In the genomic region with DNA sequence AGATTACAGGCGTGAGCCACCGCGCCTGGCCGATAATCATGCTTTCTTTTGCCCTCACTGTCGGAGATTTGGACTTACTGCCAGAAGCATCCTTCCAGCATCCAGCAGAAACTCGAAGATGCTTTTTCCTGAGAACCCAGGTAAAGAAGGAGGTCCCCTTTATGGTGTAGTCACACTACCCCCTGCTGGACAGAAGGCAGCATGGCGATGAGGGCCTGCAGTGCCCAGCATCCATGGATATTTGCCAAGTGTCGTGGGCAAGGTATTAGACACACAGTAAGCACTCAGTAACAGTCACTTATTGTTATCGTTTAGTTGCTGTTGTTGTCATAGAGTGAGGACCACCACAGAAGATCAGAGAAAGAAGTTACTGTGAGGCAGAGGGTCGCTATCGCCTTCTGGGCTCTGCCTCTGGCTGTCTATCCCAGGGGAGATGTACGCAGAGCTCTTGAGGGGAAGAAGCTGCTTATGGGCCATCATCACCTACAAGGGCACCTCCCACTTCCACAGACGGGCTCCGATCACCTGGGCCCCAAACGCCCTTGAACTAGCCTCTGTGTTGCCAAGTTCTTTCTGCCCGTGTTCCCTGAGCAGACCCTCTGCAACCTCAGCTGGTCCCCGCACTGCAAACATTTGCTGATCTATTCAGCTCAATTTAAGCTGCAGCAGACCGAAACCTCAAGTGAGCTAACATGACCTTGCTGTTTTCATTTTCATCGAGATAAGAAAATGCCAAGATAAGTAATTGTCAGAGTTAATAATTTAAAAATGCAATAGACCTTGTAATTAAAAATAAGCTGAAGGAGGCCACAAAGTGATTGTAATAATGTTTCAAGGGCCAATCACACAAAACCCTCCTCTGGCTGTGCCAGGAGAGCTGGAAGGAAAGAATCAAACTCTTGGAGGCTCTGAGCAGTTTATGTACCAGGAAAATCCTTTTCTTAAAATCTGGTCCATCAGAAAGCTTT, we compare ENCODE assay signal across 8 cellular contexts. TPM values are rescaled to one million over a fixed set of nuclear protein-coding genes. Genes with fewer than 3 reads are reported as not detected.
DNase-seq lines count a peak whose midpoint lies in the region; TF ChIP-seq lines count a peak whose summit lies in the region.

No MANE protein-coding gene starts in this region.

- no peak overlapping the region for H3K27ac Mint-ChIP-seq in HFFc6

- peak; percentile 24 for DNase-seq in DMS 273 treated with DMSO at 0.1 percent for 48 hours (lab: John Stamatoyannopoulos, UW)
- peak; percentile 45 for DNase-seq in HFFc6
- peak; percentile 85 for DNase-seq in NCI-H82 (lab: John Stamatoyannopoulos, UW)
- peak; percentile 44 for DNase-seq in amniotic epithelial cell (ENCODE audit: low read depth)
- DNase-seq in iPS DF 19.7 (ENCODE audit: low read depth, low spot score): peak; percentile 28
- peak; percentile 10 to 29 for DNase-seq in stimulated activated CD4-positive, alpha-beta T cell treated with anti-CD3 and anti-CD28 coated beads, Interleukin-1b, Interleukin-23, amount 100 ng/mL, for 4 hours (ENCODE audit: low read depth in 2 of 2)
- DNase-seq in hippocampal formation (lab: John Stamatoyannopoulos, UW): no peak
- no peak for DNase-seq in GM19238 (ENCODE audit: insufficient read length, low spot score)

- TF ChIP-seq CTCF in HFFc6 (IDR thresholded peaks at IDR 0.05): peak; percentile 87

- peaks cover 7% of the 10 kb centered on the region for H3K27me3 Mint-ChIP-seq in HFFc6 (ENCODE audit: insufficient read depth)

- H3K9me3 Mint-ChIP-seq in HFFc6: no peaks in the 10 kb centered on the region

- H3K36me3 Mint-ChIP-seq in HFFc6 (ENCODE audit: low read depth): no peaks in the 10 kb centered on the region

- peaks cover 10% of the 10 kb centered on the region for H3K4me1 Mint-ChIP-seq in HFFc6 (ENCODE audit: low read depth)

- H3K4me3 Mint-ChIP-seq in HFFc6: no peak overlapping the region

RNA-seq across cellular contexts. Expression of a gene that starts 23.9 kb away (rescaled TPM):
- 10 to 100 TPM; 46.2 to 63.5 (median 57.2) TPM for total RNA-seq in HFFc6 (2021; fragmentation: NEBNext Ultra II Directional; extraction: Animal tissue kit (Norgen Biotek cat#: 25700))

Comparison
In these comparisons a context has a peak if more than half of its experiments do, and no peak if none do; other contexts are left out.
1. DNase-seq: peak in DMS 273 treated with DMSO at 0.1 percent for 48 hours (single experiment), HFFc6 (single experiment), NCI-H82 (single experiment), amniotic epithelial cell (single experiment), iPS DF 19.7 (single experiment) and stimulated activated CD4-positive, alpha-beta T cell treated with anti-CD3 and anti-CD28 coated beads, Interleukin-1b, Interleukin-23, amount 100 ng/mL, for 4 hours (2 of 2); none in hippocampal formation (0 of 2) and GM19238 (single experiment).